8 cellular contexts compared by ENCODE assay signal in genomic region chr16:8885674-8886592, GRCh38. TPM values are rescaled to one million over a fixed set of nuclear protein-coding genes. Genes with fewer than 3 reads are reported as not detected.
A peak's percentile ranks its signal among the peaks of the same experiment; 100 is the strongest.
DNase-seq lines count a peak whose midpoint lies in the region; ATAC-seq and TF ChIP-seq lines count a peak whose summit lies in the region.

No MANE protein-coding gene starts in this region.

- H3K36me3 ChIP-seq in BLaER1 treated with 17β-estradiol and CSF1 and Interleukin-3, amounts not matched to agents 10 nM and 100 nM: peaks cover 26 to 39% (median 34%) of the 10 kb centered on the region in 11 experiments; a peak in 21 of 22 replicates
- H3K36me3 ChIP-seq in liver (ENCODE audit: control insufficient read depth in 4 of 4, insufficient read depth in 3 of 4, low read depth in 1 of 4, low read length in 3 of 4) (peaks cover 0 to 10% (median 3%) of the 10 kb centered on the region in 4 donors), MM.1S (replicated peaks; ENCODE audit: insufficient read depth, low read length) (no peaks in the 10 kb centered on the region)

- no peaks in the 10 kb centered on the region for H3K9me3 ChIP-seq in BLaER1 treated with 17β-estradiol and CSF1 and Interleukin-3, amounts not matched to agents 10 nM and 100 nM (replicated peaks in 1 of 11)
- H3K9me3 ChIP-seq in liver (ENCODE audit: control insufficient read depth in 4 of 4, low read length in 3 of 4): no peaks in the 10 kb centered on the region
- no peaks in the 10 kb centered on the region for H3K9me3 ChIP-seq in MM.1S (replicated peaks; ENCODE audit: insufficient read depth, low read length)

- no peaks in the 10 kb centered on the region for H3K79me2 ChIP-seq in MM.1S (ENCODE audit: low read length)

- H3K4me1 ChIP-seq in BLaER1 treated with 17β-estradiol and CSF1 and Interleukin-3, amounts not matched to agents 10 nM and 100 nM: peaks cover 27 to 82% (median 68%) of the 10 kb centered on the region in 10 experiments
- H3K4me1 ChIP-seq in liver (ENCODE audit: control insufficient read depth in 4 of 4, insufficient read depth in 4 of 4, low read length in 3 of 4) (peaks cover 0 to 5% (median under 1%) of the 10 kb centered on the region in 4 donors), MM.1S (ENCODE audit: low read length) (no peaks in the 10 kb centered on the region)

- in situ Hi-C loops in astrocyte of the spinal cord (cut with HindIII; ENCODE audit: low sequenced_read_pairs): no loop called here

- TF ChIP-seq RAD21 in liver (IDR thresholded peaks at IDR 0.05): no peak

- no peaks in the 10 kb centered on the region for H3K27me3 ChIP-seq in BLaER1 treated with 17β-estradiol and CSF1 and Interleukin-3, amounts not matched to agents 10 nM and 100 nM
- H3K27me3 ChIP-seq in liver (ENCODE audit: control insufficient read depth in 4 of 4, insufficient read depth in 4 of 4, low read length in 3 of 4): no peaks in the 10 kb centered on the region
- no peaks in the 10 kb centered on the region for H3K27me3 ChIP-seq in MM.1S (replicated peaks; ENCODE audit: insufficient read depth, low read length)

- peak overlapping the region in 9 of 11 experiments; percentile 13 to 56 (median 40); a peak in 8 of 22 replicates for H3K9ac ChIP-seq in BLaER1 treated with 17β-estradiol and CSF1 and Interleukin-3, amounts not matched to agents 10 nM and 100 nM
- no peak overlapping the region for H3K9ac ChIP-seq in liver (ENCODE audit: low read depth in 1 of 2, low read length in 2 of 2)
- no peak overlapping the region for H3K9ac ChIP-seq in MM.1S (ENCODE audit: low read length)

- no peaks in the 10 kb centered on the region for H3K9me2 ChIP-seq in MM.1S (replicated peaks; ENCODE audit: insufficient read depth, low read length)

- H3K4me2 ChIP-seq in BLaER1 treated with 17β-estradiol and CSF1 and Interleukin-3, amounts not matched to agents 10 nM and 100 nM: peak overlapping the region; percentile 45 to 80 (median 66)
- H3K4me2 ChIP-seq in MM.1S (ENCODE audit: low read depth, low read length): no peak overlapping the region

- TF ChIP-seq CTCF in astrocyte of the spinal cord (IDR thresholded peaks at IDR 0.05; ENCODE audit: low read depth, low read length) (peak; percentile 19), liver (IDR thresholded peaks at IDR 0.05; ENCODE audit: low read depth, low read length, missing input control) (no peak), MM.1S (IDR thresholded peaks at IDR 0.05; ENCODE audit: low read length) (no peak)

- no peak overlapping the region for H3K4me3 ChIP-seq in BLaER1 treated with 17β-estradiol and CSF1 and Interleukin-3, amounts not matched to agents 10 nM and 100 nM
- H3K4me3 ChIP-seq in astrocyte of the spinal cord (ENCODE audit: low read depth, low read length) (no peak overlapping the region), liver (ENCODE audit: low read depth in 1 of 3, low read length in 3 of 3) (no peak overlapping the region), MM.1S (ENCODE audit: low read length) (no peak overlapping the region)

- peak overlapping the region in 1 of 11 experiments; percentile 4; a peak in 1 of 22 replicates for H3K27ac ChIP-seq in BLaER1 treated with 17β-estradiol and CSF1 and Interleukin-3, amounts not matched to agents 10 nM and 100 nM
- H3K27ac ChIP-seq in liver (ENCODE audit: low read depth in 1 of 2, low read length in 2 of 2) (no peak overlapping the region), MM.1S (ENCODE audit: low read length) (no peak overlapping the region)

- 19% methylated on average over 20 of the region's 20 CpGs for WGBS in liver

- no peak for ATAC-seq in HG03439 (IDR thresholded peaks at IDR 0.05; ENCODE audit: unreplicated experiment)

- peak; percentile 66 for DNase-seq in HK-2 (ENCODE audit: unreplicated experiment)
- peak; percentile 40 for DNase-seq in astrocyte of the spinal cord (ENCODE audit: low read depth, low spot score)
- DNase-seq in MM.1S: no peak
- DNase-seq in NCI-H146 (lab: John Stamatoyannopoulos, UW): no peak
- DNase-seq in LoVo (ENCODE audit: low spot score): no peak

- no peak overlapping the region for H2AFZ ChIP-seq in MM.1S (ENCODE audit: low read length)

- H3F3A ChIP-seq in MM.1S (ENCODE audit: insufficient read depth, low read length): 0 out of 2 replicates have a peak, but pooled peaks cover 3% of the 10 kb centered on the region

- H4K20me1 ChIP-seq in BLaER1 treated with 17β-estradiol and CSF1 and Interleukin-3, amounts not matched to agents 10 nM and 100 nM: peaks cover 32 to 69% (median 61%) of the 10 kb centered on the region in 11 experiments; a peak in 21 of 22 replicates
- no peaks in the 10 kb centered on the region for H4K20me1 ChIP-seq in MM.1S (ENCODE audit: insufficient read depth, low read length)

TF ChIP-seq in liver, 16 proteins besides CTCF, POLR2A, EP300 and RAD21:
- TF ChIP-seq REST (IDR thresholded peaks at IDR 0.05): no peak
- peak; percentile 19 to 41 for TF ChIP-seq HNF4A (conservative IDR thresholded peaks at IDR 0.05)

RNA-seq across cellular contexts. Expression of gene LITAFD, which starts 3.8 kb away (rescaled TPM):
- not detected for total RNA-seq in liver
- polyA plus RNA-seq in liver: not detected

RNA-seq across cellular contexts. Expression of gene CARHSP1, which starts 17.1 kb away (rescaled TPM):
- total RNA-seq in liver: 100 to 1,000 TPM in 1 of 2 donors, 10 to 100 TPM in 1; 81.2 to 162 TPM
- polyA plus RNA-seq in liver: 100 to 1,000 TPM in 1 of 2 donors, 10 to 100 TPM in 1; 96.9 to 141 TPM

Comparison
In these comparisons a context has a peak if more than half of its experiments do, and no peak if none do; other contexts are left out.
1. H3K9ac ChIP-seq: peak in BLaER1 treated with 17β-estradiol and CSF1 and Interleukin-3, amounts not matched to agents 10 nM and 100 nM (9 of 11); none in liver (0 of 2) and MM.1S (single experiment).
2. DNase-seq: peak in HK-2 (single experiment) and astrocyte of the spinal cord (single experiment); none in MM.1S (single experiment), NCI-H146 (single experiment) and LoVo (single experiment).